17 cellular contexts compared by ENCODE assay signal in the genomic region with DNA sequence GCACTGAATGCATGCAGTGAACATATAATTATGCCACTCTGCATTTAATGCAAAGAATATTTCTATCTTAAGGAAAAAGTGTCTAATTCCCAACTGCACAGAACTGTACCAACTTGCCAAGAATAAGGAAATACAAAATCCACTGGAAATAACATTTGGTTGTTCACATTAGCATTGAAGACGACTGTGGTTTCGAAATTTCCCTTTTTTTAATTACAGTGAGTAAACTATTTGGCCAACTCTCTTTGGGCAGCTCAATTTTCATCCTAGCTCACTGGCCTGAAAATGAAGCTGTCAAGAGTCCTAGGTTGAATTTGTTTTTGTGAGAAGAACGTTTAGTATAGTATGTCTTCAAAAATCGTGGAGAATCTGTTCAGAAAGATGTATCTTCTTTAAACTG.
A peak's percentile ranks its signal among the peaks of the same experiment; 100 is the strongest.
DNase-seq lines count a peak whose midpoint lies in the region; ATAC-seq, FAIRE-seq and TF ChIP-seq lines count a peak whose summit lies in the region.
"Had no signal": no experiment of that assay in that cellular context is flagged by ENCODE, and none has a peak within 500 bp of the region (broad histone marks: within the 10 kb centered on the region; RNA-seq: fewer than 3 reads in every experiment).

No MANE protein-coding gene starts in this region.

- CTCF ChIA-PET in A549 (lab: Yijun Ruan, JAX): interaction anchor here (2.6 kb wide), 1 partner anchor 21 kb away, joined by 12 read pairs; no protein-coding TSS in a partner anchor
- CTCF ChIA-PET in H1 (lab: Charles Lee; ENCODE audit: partially characterized antibody): no interaction called here

- H3K27ac ChIP-seq in A549: no peak overlapping the region
- H3K27ac ChIP-seq in H1 (ENCODE audit: low read depth, low read length): no peak overlapping the region
- H3K27ac ChIP-seq in small intestine (ENCODE audit: low read depth in 1 of 2, low read length in 1 of 2): no peak overlapping the region
- H3K27ac ChIP-seq: 22Rv1, C4-2B had no signal

- H3K4me1 ChIP-seq in A549 (no peaks in the 10 kb centered on the region), H1 (replicated peaks in 1 of 4; ENCODE audit: control insufficient read depth in 3 of 4, insufficient read depth in 4 of 4, low read length in 3 of 4) (no peaks in the 10 kb centered on the region), small intestine (ENCODE audit: control insufficient read depth in 2 of 2, insufficient read depth in 1 of 2, low read depth in 1 of 2, low read length in 1 of 2) (no peaks in the 10 kb centered on the region)
- H3K4me1 ChIP-seq: Caco-2 had no signal

- H3K56ac ChIP-seq in H1 (replicated peaks; ENCODE audit: insufficient read length, low read depth, low read length): no peak overlapping the region

- H4K5ac ChIP-seq in H1 (ENCODE audit: insufficient read length, low read depth, low read length): no peak overlapping the region

- H3K23ac ChIP-seq in H1 (ENCODE audit: insufficient read length): no peak overlapping the region

- H3K23me2 ChIP-seq in H1 (ENCODE audit: low read depth, low read length): no peaks in the 10 kb centered on the region

- ATAC-seq in A549 (no peak), HG03045 (IDR thresholded peaks at IDR 0.05; ENCODE audit: unreplicated experiment) (no peak)

- no peak overlapping the region for H2BK5ac ChIP-seq in H1 (ENCODE audit: low read depth, low read length)

- H3K4ac ChIP-seq in H1 (replicated peaks; ENCODE audit: insufficient read length, low read depth, low read length): no peak overlapping the region

- H3K79me2 ChIP-seq in H1 (ENCODE audit: control insufficient read depth in 1 of 2, insufficient read depth in 2 of 2, low read length in 2 of 2): no peaks in the 10 kb centered on the region

- no peak overlapping the region for H2AK5ac ChIP-seq in H1 (ENCODE audit: low read depth, low read length)

- H3K36me3 ChIP-seq in H1 (ENCODE audit: control insufficient read depth in 2 of 4, insufficient read depth in 4 of 4, low read length in 3 of 4): no peaks in the 10 kb centered on the region
- H3K36me3 ChIP-seq in small intestine (ENCODE audit: control insufficient read depth in 2 of 2, insufficient read depth in 2 of 2, low read length in 2 of 2): no peaks in the 10 kb centered on the region

- FAIRE-seq in A549 (lab: Jason Lieb, UNC) (peak; percentile 73), H1 (lab: Jason Lieb, UNC) (peak; percentile 57), small intestine (lab: Jason Lieb, UNC) (no peak)
- FAIRE-seq: D721Med, G401.6, GM12891 had no signal

- POLR2A ChIA-PET in A549 (lab: Yijun Ruan, JAX) (no interaction called here), H1 (lab: Charles Lee; ENCODE audit: partially characterized antibody) (no interaction called here)

- H3K4me2 ChIP-seq in A549 (no peak overlapping the region), H1 (ENCODE audit: insufficient read depth in 1 of 2, low read depth in 2 of 2, low read length in 2 of 2) (no peak overlapping the region)

- H3K4me3 ChIP-seq in A549 (no peak overlapping the region), H1 (ENCODE audit: extremely low read depth in 1 of 4, insufficient read depth in 2 of 4, low read depth in 3 of 4, low read length in 4 of 4) (no peak overlapping the region), small intestine (ENCODE audit: low read depth in 1 of 2, low read length in 2 of 2) (no peak overlapping the region)

- 28% methylated on average over 4 of the region's 4 CpGs for WGBS in A549 (ENCODE audit: missing lambda C conversion rate)
- 89% methylated on average over 4 of the region's 4 CpGs; no CpG with 5 or more reads in 1 of the 2 experiments for WGBS in H1 (ENCODE audit: extremely low coverage in 1 of 2, insufficient coverage in 1 of 2, insufficient read length in 1 of 2, insufficient replicate concordance in 2 of 2, low coverage in 1 of 2, low lambda C conversion rate in 2 of 2, missing lambda C conversion rate in 1 of 2), 2 experiments
- WGBS in small intestine, 3 donors: 64 to 85% (median 73%) methylated on average over 4 of the region's 4 CpGs

- H2BK12ac ChIP-seq in H1 (ENCODE audit: low read depth, low read length): no peak overlapping the region

- no peak for TF ChIP-seq EP300 in A549 (IDR thresholded peaks at IDR 0.05)
- no peak for TF ChIP-seq EP300 in H1 (IDR thresholded peaks at IDR 0.05; ENCODE audit: borderline replicate concordance in 1 of 2, low read depth in 2 of 2, low read length in 2 of 2)

- H3K14ac ChIP-seq in H1 (ENCODE audit: insufficient read length): no peak overlapping the region

- no peak overlapping the region for H2BK20ac ChIP-seq in H1 (ENCODE audit: low read length)

- H4K20me1 ChIP-seq in H1 (replicated peaks in 1 of 2; ENCODE audit: control insufficient read depth in 1 of 2, insufficient read depth in 2 of 2, low read length in 2 of 2): no peaks in the 10 kb centered on the region

- no peak for TF ChIP-seq CTCF in A549 (IDR thresholded peaks at IDR 0.05)
- TF ChIP-seq CTCF in H1 (IDR thresholded peaks at IDR 0.05; ENCODE audit: control extremely low read depth in 1 of 3, insufficient read depth in 1 of 3, low read depth in 1 of 3, low read length in 3 of 3): no peak

- H3K9me3 ChIP-seq in A549: no peaks in the 10 kb centered on the region
- no peaks in the 10 kb centered on the region for H3K9me3 ChIP-seq in H1 (ENCODE audit: insufficient read depth in 2 of 2, low read depth in 1 of 2, low read length in 1 of 2)
- no peaks in the 10 kb centered on the region for H3K9me3 ChIP-seq in small intestine (ENCODE audit: control insufficient read depth, low read depth)
- H3K9me3 ChIP-seq: Caco-2 had no signal

- H2BK15ac ChIP-seq in H1 (ENCODE audit: low read length): no peak overlapping the region

- no peak overlapping the region for H3K9ac ChIP-seq in H1 (replicated peaks in 1 of 4; ENCODE audit: extremely low read depth in 1 of 4, low read depth in 3 of 4, low read length in 3 of 4)

- no peak overlapping the region for H2BK120ac ChIP-seq in H1 (replicated peaks; ENCODE audit: low read depth, low read length)

- H3K27me3 ChIP-seq in H1 (replicated peaks in 1 of 4; ENCODE audit: control insufficient read depth in 3 of 4, extremely low read depth in 1 of 4, insufficient read depth in 3 of 4, low read length in 3 of 4): no peaks in the 10 kb centered on the region
- H3K27me3 ChIP-seq in small intestine (ENCODE audit: control insufficient read depth in 2 of 2, insufficient read depth in 2 of 2, low read length in 2 of 2): no peaks in the 10 kb centered on the region

- H3K18ac ChIP-seq in H1 (ENCODE audit: extremely low read depth, low read length): no peak overlapping the region

- DNase-seq in A549 (ENCODE audit: low read depth in 1 of 2, low spot score in 1 of 2) (no peak), NOMO-1 treated with dmso at 0.1 percent for 144 hours (lab: John Stamatoyannopoulos, UW; ENCODE audit: unreplicated experiment) (peak; percentile 27), H1 (ENCODE audit: low read depth in 1 of 2, low spot score in 2 of 2) (no peak), fibroblast of peridontal ligament (ENCODE audit: extremely low read depth) (peak; percentile 81), small intestine (no peak), AG08395 (ENCODE audit: low spot score) (no peak)
- DNase-seq: AML-193; Caco-2; CD4-positive, alpha-beta T cell; GOT3; H9 had no signal

- H4K8ac ChIP-seq in H1 (ENCODE audit: extremely low read depth, insufficient read depth, low read length): no peak overlapping the region

- TF ChIP-seq RAD21 in A549 (conservative IDR thresholded peaks at IDR 0.05 in 1 of 2, IDR thresholded peaks at IDR 0.05 in 1 of 2) (no peak), H1 (IDR thresholded peaks at IDR 0.05 in 1 of 2, conservative IDR thresholded peaks at IDR 0.05 in 1 of 2; ENCODE audit: low read depth in 2 of 2, low read length in 2 of 2) (no peak)

- no peaks in the 10 kb centered on the region for H3K79me1 ChIP-seq in H1 (ENCODE audit: low read depth, low read length)

- TF ChIP-seq POLR2A in A549 (IDR thresholded peaks at IDR 0.05; ENCODE audit: low read length) (no peak), H1 (IDR thresholded peaks at IDR 0.05; ENCODE audit: control extremely low read depth in 1 of 2, low read depth in 2 of 2, low read length in 2 of 2) (no peak)

- no peak overlapping the region for H2AFZ ChIP-seq in H1 (ENCODE audit: low read length)

- H4K91ac ChIP-seq in H1 (replicated peaks; ENCODE audit: insufficient read length, low read length): no peak overlapping the region

TF ChIP-seq in A549, 52 proteins besides CTCF, POLR2A, EP300 and RAD21 (continues in another document):
- TF ChIP-seq ESRRA (IDR thresholded peaks at IDR 0.05; ENCODE audit: borderline replicate concordance, low read length): no peak
- TF ChIP-seq MAZ (IDR thresholded peaks at IDR 0.05; ENCODE audit: borderline replicate concordance, low read depth, low read length): no peak
- TF ChIP-seq RFX5 (IDR thresholded peaks at IDR 0.05): no peak
- TF ChIP-seq FOSL2 (IDR thresholded peaks at IDR 0.05): no peak
- TF ChIP-seq FOSL2 (CRISPR knock-in tag; IDR thresholded peaks at IDR 0.05): no peak
- TF ChIP-seq RARB (CRISPR knock-in tag; IDR thresholded peaks at IDR 0.05): no peak
- no peak for TF ChIP-seq MAFK (IDR thresholded peaks at IDR 0.05; ENCODE audit: partially characterized antibody)

TF ChIP-seq in H1, 55 proteins besides CTCF, POLR2A, EP300 and RAD21:
- TF ChIP-seq RNF2 (IDR thresholded peaks at IDR 0.05; ENCODE audit: borderline replicate concordance, low read depth, low read length, missing control alignments, poor library complexity, severe bottlenecking) (no peak), BCL11A (IDR thresholded peaks at IDR 0.05; ENCODE audit: low read depth in 2 of 2, low read length in 2 of 2) (no peak), CEBPB (IDR thresholded peaks at IDR 0.05; ENCODE audit: low read depth, low read length) (no peak), BRCA1 (IDR thresholded peaks at IDR 0.05; ENCODE audit: low read depth, low read length) (no peak)

Comparison
In these comparisons a context has a peak if more than half of its experiments do, and no peak if none do; other contexts are left out.
1. DNase-seq: peak in NOMO-1 treated with dmso at 0.1 percent for 144 hours (single experiment) and fibroblast of peridontal ligament (single experiment); none in A549 (0 of 2), H1 (0 of 2), small intestine (single experiment) and AG08395 (single experiment).